ENCODE assay signal across 22 cellular contexts in the genomic region with DNA sequence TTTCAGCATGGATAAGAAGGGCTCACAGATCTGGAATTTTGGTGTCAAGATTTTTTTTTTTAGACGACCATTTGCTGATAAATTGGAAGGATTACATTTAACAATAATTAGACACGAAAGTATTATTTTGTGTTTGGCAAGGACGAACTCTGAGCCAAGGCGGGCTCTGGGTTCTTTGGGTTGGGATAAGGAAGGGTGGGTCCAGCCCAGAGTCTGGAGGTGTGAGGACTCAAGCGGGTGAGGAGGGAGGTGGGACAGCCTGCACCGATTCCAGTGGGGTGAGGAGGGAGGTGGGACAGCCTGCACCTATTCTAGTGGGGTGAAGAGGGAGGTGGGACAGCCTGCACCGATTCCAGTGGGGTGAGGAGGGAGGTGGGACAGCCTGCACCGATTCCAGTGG. TPM values are rescaled to one million over a fixed set of nuclear protein-coding genes. Genes with fewer than 3 reads are reported as not detected.
DNase-seq lines count a peak whose midpoint lies in the region; ATAC-seq and TF ChIP-seq lines count a peak whose summit lies in the region.
"Had no signal": no experiment of that assay in that cellular context is flagged by ENCODE, and none has a peak within 500 bp of the region (broad histone marks: within the 10 kb centered on the region; RNA-seq: fewer than 3 reads in every experiment).

No MANE protein-coding gene starts in this region.

- no peaks in the 10 kb centered on the region for H3K9me3 ChIP-seq in neural progenitor cell (ENCODE audit: low read depth)
- H3K9me3 ChIP-seq: BLaER1, HAP-1 had no signal

- H3K27ac ChIP-seq in angular gyrus (ENCODE audit: low read depth, low read length) (peak overlapping the region; percentile 57), dorsolateral prefrontal cortex (peak overlapping the region in 47 of 59 donors; percentile 12 to 82 (median 70)), neural progenitor cell (no peak overlapping the region), temporal lobe (ENCODE audit: low read depth, low read length) (peak overlapping the region; percentile 65)
- H3K27ac ChIP-seq: BLaER1, HL-60, KMS-11 had no signal

- peaks cover 10% of the 10 kb centered on the region for H3F3A ChIP-seq in neural progenitor cell (ENCODE audit: low read depth)

- DNase-seq in dorsolateral prefrontal cortex (no peak), neural progenitor cell (ENCODE audit: low spot score) (no peak), omental fat pad (ENCODE audit: low spot score) (no peak)
- DNase-seq: CD4-positive, CD25-positive, alpha-beta regulatory T cell; HFFc6; MM.1S; NCI-H2029; NCI-H446; NK-92 treated with Interleukin-12 subunit alpha and Interleukin-12 subunit beta, amount 100 ng/mL, for 24 hours; PC-3; SHP77 had no signal

- no peak overlapping the region for H2AFZ ChIP-seq in neural progenitor cell (replicated peaks)
- H2AFZ ChIP-seq: GM23338 had no signal

- no peaks in the 10 kb centered on the region for H3K9me3 Mint-ChIP-seq in neural progenitor cell
- H3K9me3 Mint-ChIP-seq: GM23338, HFFc6 had no signal

- H3K4me1 Mint-ChIP-seq in neural progenitor cell: peaks cover 32% of the 10 kb centered on the region

- no peak overlapping the region for H3K27ac Mint-ChIP-seq in neural progenitor cell
- H3K27ac Mint-ChIP-seq: CD4-positive, CD25-positive, alpha-beta regulatory T cell; GM23338; HFFc6; IgD-negative memory B cell had no signal

- no peak for ATAC-seq in omental fat pad (ENCODE audit: low FRiP score)
- no peak for ATAC-seq in HG03521 (IDR thresholded peaks at IDR 0.05; ENCODE audit: unreplicated experiment)
- no peak for ATAC-seq in HG03442 (IDR thresholded peaks at IDR 0.05; ENCODE audit: unreplicated experiment)
- ATAC-seq: GM23338, PC-3 had no signal

- no peak overlapping the region for H3K9ac ChIP-seq in neural progenitor cell
- H3K9ac ChIP-seq: BLaER1, KMS-11 had no signal

- H3K4me2 ChIP-seq in neural progenitor cell: no peak overlapping the region
- H3K4me2 ChIP-seq: BLaER1, KMS-11 had no signal

- peaks cover 18% of the 10 kb centered on the region for H3K4me1 ChIP-seq in neural progenitor cell
- H3K4me1 ChIP-seq: HAP-1 had no signal

- H3K4me3 ChIP-seq in dorsolateral prefrontal cortex: peak overlapping the region in 23 of 59 donors; percentile 0 to 44 (median 25)
- no peak overlapping the region for H3K4me3 ChIP-seq in neural progenitor cell
- H3K4me3 ChIP-seq: BLaER1, GM23338, HAP-1 had no signal

- peaks cover 59% of the 10 kb centered on the region for H3K79me2 ChIP-seq in neural progenitor cell (ENCODE audit: low read depth)

- peak overlapping the region; percentile 58 for H3K4me3 Mint-ChIP-seq in neural progenitor cell
- H3K4me3 Mint-ChIP-seq: CD4-positive, CD25-positive, alpha-beta regulatory T cell; GM23338; HFFc6 had no signal

- H3K27me3 ChIP-seq in dorsolateral prefrontal cortex (peaks cover 0 to 8% (median 0%) of the 10 kb centered on the region in 45 donors), neural progenitor cell (no peaks in the 10 kb centered on the region)

- intact Hi-C loops in dorsolateral prefrontal cortex (cut with DNase I): no loop called here

- TF ChIP-seq CTCF in dorsolateral prefrontal cortex (IDR thresholded peaks at IDR 0.05 in 54 of 56, conservative IDR thresholded peaks at IDR 0.05 in 2 of 56; ENCODE audit: low read depth in 1 of 56, partially characterized antibody in 56 of 56): no peak
- no peak for TF ChIP-seq CTCF in neural progenitor cell (IDR thresholded peaks at IDR 0.05)
- no peak for TF ChIP-seq CTCF in omental fat pad (IDR thresholded peaks at IDR 0.05)

- no peaks in the 10 kb centered on the region for H3K36me3 ChIP-seq in neural progenitor cell
- H3K36me3 ChIP-seq: BLaER1, HAP-1 had no signal

- peaks cover 60% of the 10 kb centered on the region for H4K20me1 ChIP-seq in neural progenitor cell (ENCODE audit: low read depth)

- peaks cover 9% of the 10 kb centered on the region for H3K27me3 Mint-ChIP-seq in neural progenitor cell (ENCODE audit: insufficient read depth, low read depth)

- H3K36me3 Mint-ChIP-seq in neural progenitor cell: peaks cover 9% of the 10 kb centered on the region
- H3K36me3 Mint-ChIP-seq: CD4-positive, CD25-positive, alpha-beta regulatory T cell; IgD-negative memory B cell had no signal

RNA-seq across cellular contexts. Expression of gene B3GAT1, which starts 4.1 kb away (rescaled TPM):
- 100 to 1,000 TPM; 204 to 380 (median 266) TPM for total RNA-seq in dorsolateral prefrontal cortex
- total RNA-seq in neural progenitor cell (ENCODE audit: low replicate concordance): 11.0 and 20.7 TPM in 2 replicates
- 60.2 TPM for total RNA-seq in temporal lobe
- total RNA-seq in omental fat pad: under 1 TPM; 0.19 to 0.72 (median 0.55) TPM
- total RNA-seq: HFFc6, PC-3, RPMI7951 had no signal
